Comparison of ENCODE assay signal across 13 cellular contexts in genomic region chr12:69392146-69392928, GRCh38. TPM values are rescaled to one million over a fixed set of nuclear protein-coding genes. Genes with fewer than 3 reads are reported as not detected.
A peak's percentile ranks its signal among the peaks of the same experiment; 100 is the strongest.
DNase-seq lines count a peak whose midpoint lies in the region; ATAC-seq, FAIRE-seq and TF ChIP-seq lines count a peak whose summit lies in the region.
"Had no signal": no experiment of that assay in that cellular context is flagged by ENCODE, and none has a peak within 500 bp of the region (broad histone marks: within the 10 kb centered on the region; RNA-seq: fewer than 3 reads in every experiment).

No MANE protein-coding gene starts in this region.

- no peak overlapping the region for H3K27ac ChIP-seq in GM12878 (ENCODE audit: control insufficient read depth, insufficient read depth)
- H3K27ac ChIP-seq in gastroesophageal sphincter = no peak overlapping the region
- H3K27ac ChIP-seq: C4-2B, lower lobe of right lung, WERI-Rb-1 had no signal

- intact Hi-C loops in GM12878 (cut with micrococcal nuclease; ENCODE audit: unreplicated experiment) = no loop called here

- H3K4me2 ChIP-seq in GM12878 (ENCODE audit: control insufficient read depth, insufficient read depth) = no peak overlapping the region

- no peaks in the 10 kb centered on the region for H3K4me1 Mint-ChIP-seq in naive thymus-derived CD8-positive, alpha-beta T cell

- H3K9ac ChIP-seq in GM12878 (ENCODE audit: control insufficient read depth, insufficient read depth, low read length) = no peak overlapping the region

- 91% methylated on average over 1 of the region's 1 CpG for WGBS in GM12878 (ENCODE audit: insufficient coverage, insufficient replicate concordance, low lambda C conversion rate, missing lambda C conversion rate)
- 100% methylated on average over 1 of the region's 1 CpG for WGBS in gastroesophageal sphincter (ENCODE audit: low coverage in 1 of 2), 2 donors

- RAD21 ChIA-PET in GM12878 (lab: Charles Lee; ENCODE audit: unreplicated experiment) = interaction anchor here (0.7 to 9.5 kb wide), 3 partner anchors 34 to 179 kb away, joined by 3 to 61 read pairs (median 3); no protein-coding TSS in a partner anchor

- CTCF ChIA-PET in GM12878 (lab: Yijun Ruan, JAX) = interaction anchor here (0.5 to 12.1 kb wide), 2 partner anchors 177 to 188 kb away, joined by 3 to 129 read pairs; no protein-coding TSS in a partner anchor

- peaks cover 18 to 64% (median 58%) of the 10 kb centered on the region in 3 donors for H3K36me3 Mint-ChIP-seq in naive thymus-derived CD8-positive, alpha-beta T cell

- no peaks in the 10 kb centered on the region for H3K4me1 ChIP-seq in GM12878 (ENCODE audit: control insufficient read depth, insufficient read depth, low read length)
- no peaks in the 10 kb centered on the region for H3K4me1 ChIP-seq in gastroesophageal sphincter
- H3K4me1 ChIP-seq: lower lobe of right lung had no signal

- no peaks in the 10 kb centered on the region; the same call in 1 of the 3 replicates for H3K9me3 ChIP-seq in GM12878 (replicated peaks; ENCODE audit: control insufficient read depth, insufficient read depth, low read length)
- no peaks in the 10 kb centered on the region for H3K9me3 ChIP-seq in gastroesophageal sphincter

- H3K4me3 ChIP-seq in GM12878 (no peak overlapping the region), gastroesophageal sphincter (no peak overlapping the region)
- H3K4me3 ChIP-seq: lower lobe of right lung had no signal

- no peak for TF ChIP-seq CTCF in GM13977 (IDR thresholded peaks at IDR 0.05; ENCODE audit: extremely low read depth, insufficient read depth, missing control alignments)
- no peak for TF ChIP-seq CTCF in GM12878 (IDR thresholded peaks at IDR 0.05 in 2 of 3, conservative IDR thresholded peaks at IDR 0.05 in 1 of 3; ENCODE audit: control insufficient read depth in 2 of 3, extremely low read depth in 1 of 3, insufficient read depth in 1 of 3, low read depth in 3 of 3, low read length in 3 of 3)
- no peak for TF ChIP-seq CTCF in gastroesophageal sphincter (IDR thresholded peaks at IDR 0.05)

- no peak overlapping the region for H3K27ac Mint-ChIP-seq in naive thymus-derived CD8-positive, alpha-beta T cell

- no peak for FAIRE-seq in GM12878 (lab: Jason Lieb, UNC)
- FAIRE-seq in HTR-8/SVneo (lab: Jason Lieb, UNC) = no peak

- no peaks in the 10 kb centered on the region for H4K20me1 ChIP-seq in GM12878 (ENCODE audit: control insufficient read depth, insufficient read depth)

- no peak overlapping the region for H2AFZ ChIP-seq in GM12878 (ENCODE audit: control insufficient read depth, low read depth, low read length)

- no peaks in the 10 kb centered on the region for H3K27me3 ChIP-seq in GM12878 (replicated peaks in 1 of 2; ENCODE audit: control insufficient read depth in 2 of 2, insufficient read depth in 2 of 2, low read length in 1 of 2)
- H3K27me3 ChIP-seq in gastroesophageal sphincter = no peaks in the 10 kb centered on the region

- H3K4me3 Mint-ChIP-seq in naive thymus-derived CD8-positive, alpha-beta T cell = no peak overlapping the region

- ATAC-seq in GM19455 (IDR thresholded peaks at IDR 0.05; ENCODE audit: unreplicated experiment) (peak; percentile 63), HG02981 (IDR thresholded peaks at IDR 0.05; ENCODE audit: unreplicated experiment) (peak; percentile 86), GM12878 (peak; percentile 95), gastroesophageal sphincter (no peak)
- no peak for ATAC-seq in naive thymus-derived CD8-positive, alpha-beta T cell
- ATAC-seq: lower lobe of right lung had no signal

- no peaks in the 10 kb centered on the region for H3K27me3 Mint-ChIP-seq in naive thymus-derived CD8-positive, alpha-beta T cell

- SMC1A ChIA-PET in GM12878 (lab: Charles Lee; ENCODE audit: uncharacterized antibody, unreplicated experiment) = interaction anchor here (0.7 to 2.4 kb wide), 8 partner anchors 26 to 188 kb away, joined by 3 to 5 read pairs (median 3); partner anchors contain the start of gene FRS2

- in situ Hi-C loops in GM13977 (cut with MboI; ENCODE audit: low pct_unique_long_range_greater_than_20kb, low sequenced_read_pairs, unreplicated experiment) (loop anchor here (25.0 kb wide), 1 partner anchor 195 kb away; the partner anchor contains the start of gene CCT2), GM12878 (cut with MboI) (no loop called here)

- no peaks in the 10 kb centered on the region for H3K79me2 ChIP-seq in GM12878 (ENCODE audit: control insufficient read depth, insufficient read depth, low read length)

- TF ChIP-seq RAD21 in GM12878 (IDR thresholded peaks at IDR 0.05; ENCODE audit: insufficient read depth, low read depth, low read length) = no peak

- H3K36me3 ChIP-seq in GM12878 (ENCODE audit: control insufficient read depth in 2 of 2, insufficient read depth in 2 of 2, low read length in 1 of 2) (peaks cover 0 to 2% of the 10 kb centered on the region in 2 experiments; a peak in 1 of 4 replicates), gastroesophageal sphincter (peaks cover 0 to 18% of the 10 kb centered on the region in 2 donors)
- H3K36me3 ChIP-seq: lower lobe of right lung had no signal

- no TSS peak for BruUV-seq in GM12878 (replicated peaks; lab: Mats Ljungman, UMichigan)

- POLR2A ChIA-PET in GM12878 (lab: Charles Lee) = no interaction called here
- POLR2A ChIA-PET in naive thymus-derived CD8-positive, alpha-beta T cell (lab: Charles Lee) = no interaction called here

- peaks cover 0 to 13% (median 4%) of the 10 kb centered on the region in 9 donors for H3K9me3 Mint-ChIP-seq in naive thymus-derived CD8-positive, alpha-beta T cell

- no peak for TF ChIP-seq POLR2A in GM12878 (IDR thresholded peaks at IDR 0.05; ENCODE audit: low read depth, low read length)
- no peak for TF ChIP-seq POLR2A in gastroesophageal sphincter (IDR thresholded peaks at IDR 0.05)

- DNase-seq in GM13977 (ENCODE audit: low spot score) = peak; percentile 34
- no peak for DNase-seq in GM12878 (ENCODE audit: low read depth, low spot score)
- DNase-seq in CD1c-positive myeloid dendritic cell (ENCODE audit: extremely low spot score) = no peak
- no peak for DNase-seq in naive thymus-derived CD8-positive, alpha-beta T cell
- no peak for DNase-seq in HTR-8/SVneo (ENCODE audit: insufficient read length, low spot score)
- DNase-seq: activated effector memory CD4-positive, alpha-beta T cell treated with Interleukin-2 at 50 U/mL for 16 hours; lower lobe of right lung; WERI-Rb-1 had no signal

- TF ChIP-seq EP300 in GM12878 (IDR thresholded peaks at IDR 0.05; ENCODE audit: borderline replicate concordance in 1 of 2, control insufficient read depth in 1 of 2, low read depth in 2 of 2, low read length in 2 of 2) (0 out of 4 replicates have a peak, but pooled peaks of 1 of the 2 experiments have one; percentile 34), gastroesophageal sphincter (IDR thresholded peaks at IDR 0.05) (no peak)

TF ChIP-seq in GM12878, 131 proteins besides CTCF, POLR2A, EP300 and RAD21 (continues in another document):
- TF ChIP-seq ZSCAN29 (IDR thresholded peaks at IDR 0.05) (no peak), POLR2AphosphoS5 (IDR thresholded peaks at IDR 0.05; ENCODE audit: low read length) (no peak), CHD1 (IDR thresholded peaks at IDR 0.05; ENCODE audit: low read depth, low read length) (no peak), PAX5 (IDR thresholded peaks at IDR 0.05; ENCODE audit: borderline replicate concordance, low read depth, low read length) (no peak), FOXM1 (IDR thresholded peaks at IDR 0.05; ENCODE audit: low read depth, low read length) (no peak), FOXK2 (IDR thresholded peaks at IDR 0.05) (no peak)

RNA-seq across cellular contexts. Expression of gene YEATS4, which starts 32.8 kb away (rescaled TPM):
- 24.4 and 27.7 TPM in 2 replicates for total RNA-seq in GM12878 (2013; cell fraction: nucleolus; rRNA removed)
- 24.3 and 31.7 TPM in 2 replicates for total RNA-seq in GM12878 (2014; rRNA removed)
- 34.9 and 37.7 TPM in 2 replicates for total RNA-seq in GM12878 (2014; rRNA removed; fragmentation: Illumina TruSeq; extraction: Trizol)
- total RNA-seq in GM12878 (2021) = 23.5 and 27.2 TPM in 2 replicates
- 13.8 TPM for polyA plus RNA-seq in GM12878 (2011; ENCODE audit: low read depth)
- polyA plus RNA-seq in GM12878 (2011; rRNA removed) = 35.8 and 65.6 TPM in 2 replicates
- 19.7 and 25.6 TPM in 2 replicates for polyA plus RNA-seq in GM12878 (2011; cell fraction: cytosol; rRNA removed)
- 11.4 and 11.7 TPM in 2 replicates for polyA plus RNA-seq in GM12878 (2011; cell fraction: nucleus; rRNA removed)
- 24.5 and 25.0 TPM in 2 replicates for polyA plus RNA-seq in GM12878 (2012)
- 37.4 and 48.8 TPM in 2 replicates for polyA plus RNA-seq in GM12878 (2014; fragmentation: Illumina TruSeq; extraction: Trizol)
- 10 to 100 TPM; 23.8 to 36.2 TPM for polyA plus RNA-seq in GM12878 (2014; fragmentation: Nextera tagmentation; extraction: Ambion mirVana)
- polyA plus RNA-seq in GM12878 (2014; rRNA removed) = 42.0 and 45.4 TPM in 2 replicates
- polyA plus RNA-seq in GM12878 (2016; fragmentation: Nextera tagmentation; extraction: Ambion mirVana) = 10 to 100 TPM; 40.7 to 42.4 TPM
- polyA minus RNA-seq in GM12878 (2011; rRNA and poly(A)+ RNA removed) = 4.4 and 5.7 TPM in 2 replicates
- 7.2 and 10.0 TPM in 2 replicates for polyA minus RNA-seq in GM12878 (2011; cell fraction: cytosol; rRNA and poly(A)+ RNA removed)
- polyA minus RNA-seq in GM12878 (2011; cell fraction: nucleus; rRNA and poly(A)+ RNA removed) = 9.3 and 18.5 TPM in 2 replicates
- 10 to 100 TPM; 18.0 to 24.9 TPM for total RNA-seq in naive thymus-derived CD8-positive, alpha-beta T cell
- polyA plus RNA-seq in naive thymus-derived CD8-positive, alpha-beta T cell = 10 to 100 TPM; 50.9 to 66.4 (median 54.4) TPM
- 10 to 100 TPM in 3 of 4 donors, 1 to 10 TPM in 1; 9.6 to 48.7 (median 16.6) TPM for total RNA-seq in gastroesophageal sphincter

RNA-seq across cellular contexts. Expression of gene LYZ, which starts 44.2 kb away (rescaled TPM):
- not detected in 2 replicates for total RNA-seq in GM12878 (2013; cell fraction: nucleolus; rRNA removed)
- total RNA-seq in GM12878 (2014; rRNA removed) = 0.05 TPM in 1 of 2 replicates, not detected in the other
- total RNA-seq in GM12878 (2014; rRNA removed; fragmentation: Illumina TruSeq; extraction: Trizol) = not detected in 2 replicates
- 0.77 and 1.9 TPM in 2 replicates for total RNA-seq in GM12878 (2021)
- polyA plus RNA-seq in GM12878 (2011; ENCODE audit: low read depth) = not detected
- polyA plus RNA-seq in GM12878 (2011; rRNA removed) = not detected in 2 replicates
- polyA plus RNA-seq in GM12878 (2011; cell fraction: cytosol; rRNA removed) = 0.07 TPM in 1 of 2 replicates, not detected in the other
- polyA plus RNA-seq in GM12878 (2011; cell fraction: nucleus; rRNA removed) = not detected in 2 replicates
- not detected in 2 replicates for polyA plus RNA-seq in GM12878 (2012)
- polyA plus RNA-seq in GM12878 (2014; fragmentation: Illumina TruSeq; extraction: Trizol) = not detected in 2 replicates
- not detected for polyA plus RNA-seq in GM12878 (2014; fragmentation: Nextera tagmentation; extraction: Ambion mirVana)
- not detected in 2 replicates for polyA plus RNA-seq in GM12878 (2014; rRNA removed)
- not detected for polyA plus RNA-seq in GM12878 (2016; fragmentation: Nextera tagmentation; extraction: Ambion mirVana)
- polyA minus RNA-seq in GM12878 (2011; rRNA and poly(A)+ RNA removed) = not detected in 2 replicates
- polyA minus RNA-seq in GM12878 (2011; cell fraction: cytosol; rRNA and poly(A)+ RNA removed) = not detected in 2 replicates
- polyA minus RNA-seq in GM12878 (2011; cell fraction: nucleus; rRNA and poly(A)+ RNA removed) = not detected in 2 replicates
- total RNA-seq in naive thymus-derived CD8-positive, alpha-beta T cell = 1 to 10 TPM; 7.2 to 7.3 TPM
- 10 to 100 TPM in 1 of 3 donors, 1 to 10 TPM in 1, under 1 TPM in 1; 0.09 to 17.3 (median 5.9) TPM for polyA plus RNA-seq in naive thymus-derived CD8-positive, alpha-beta T cell
- total RNA-seq in gastroesophageal sphincter = 10 to 100 TPM in 3 of 4 donors, 1 to 10 TPM in 1; 7.6 to 74.3 (median 32.6) TPM
- total RNA-seq: glomerular endothelial cell had no signal

Comparison
In these comparisons a context has a peak if more than half of its experiments do, and no peak if none do; other contexts are left out.
1. ATAC-seq: peak in GM19455 (single experiment), HG02981 (single experiment) and GM12878 (single experiment); none in naive thymus-derived CD8-positive, alpha-beta T cell (0 of 2) and gastroesophageal sphincter (single experiment).